ENCODE assay signal across 8 cellular contexts in the genomic region with DNA sequence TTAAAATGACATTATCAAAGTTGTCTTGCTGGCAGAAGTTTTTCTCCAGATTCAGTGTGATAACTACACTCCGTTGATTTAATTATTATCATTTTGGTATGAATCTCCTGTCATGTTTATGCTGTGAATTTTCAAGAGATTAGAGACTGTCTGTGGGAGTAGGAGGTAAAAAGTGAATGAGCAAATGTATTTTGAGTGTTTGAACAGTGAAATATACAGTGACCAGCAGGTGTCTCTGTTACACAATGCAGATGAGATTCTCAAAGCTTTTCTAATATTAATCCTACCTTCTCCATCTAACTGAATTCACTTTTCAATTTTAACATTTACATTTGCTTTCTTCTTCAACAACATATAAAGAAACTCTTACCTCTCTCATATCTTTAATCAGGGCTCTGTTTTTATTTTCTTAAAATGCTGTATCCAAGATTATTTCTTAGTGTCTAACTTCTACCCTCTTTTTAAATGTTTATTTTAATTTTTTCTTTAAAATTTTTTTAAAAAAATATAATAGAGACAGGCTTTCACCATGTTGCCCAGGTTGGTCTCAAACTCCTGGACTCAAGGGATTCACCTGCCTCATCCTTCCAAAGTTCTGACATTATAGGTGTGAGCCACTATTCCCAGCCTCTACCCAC. TPM values are rescaled to one million over a fixed set of nuclear protein-coding genes. Genes with fewer than 3 reads are reported as not detected.
DNase-seq lines count a peak whose midpoint lies in the region; ATAC-seq and TF ChIP-seq lines count a peak whose summit lies in the region.

No MANE protein-coding gene starts in this region.

- no peak for TF ChIP-seq POLR2A in ovary (IDR thresholded peaks at IDR 0.05)

- WGBS in ovary, 3 donors: 0 to 2% (median 2%) methylated on average over 1 of the region's 1 CpG

- H3K9me3 ChIP-seq in PC-3 (ENCODE audit: low read length) (0 out of 2 replicates have a peak, but pooled peaks cover 2% of the 10 kb centered on the region), ovary (no peaks in the 10 kb centered on the region)

- H3K79me2 ChIP-seq in PC-3 (ENCODE audit: low read length): no peaks in the 10 kb centered on the region

- H3K27me3 ChIP-seq in PC-3 (ENCODE audit: low read length) (no peaks in the 10 kb centered on the region), ovary (no peaks in the 10 kb centered on the region)

- peak; percentile 63 for ATAC-seq in HG02870 (IDR thresholded peaks at IDR 0.05; ENCODE audit: unreplicated experiment)
- ATAC-seq in PC-3: peak; percentile 80
- ATAC-seq in HG03439 (IDR thresholded peaks at IDR 0.05; ENCODE audit: unreplicated experiment): no peak

- no peaks in the 10 kb centered on the region for H4K20me1 ChIP-seq in PC-3 (ENCODE audit: low read length)

- H3K4me3 ChIP-seq in PC-3 (ENCODE audit: low read length) (no peak overlapping the region), epithelial cell of proximal tubule (ENCODE audit: low read depth, low read length) (no peak overlapping the region), ovary (no peak overlapping the region)

- BruUV-seq in PC-3 (replicated peaks; lab: Mats Ljungman, UMichigan): no TSS peak

- no peak for TF ChIP-seq EP300 in ovary (IDR thresholded peaks at IDR 0.05)

- peak; percentile 19 for DNase-seq in NCI-H2171 treated with DMSO at 0.1 percent for 48 hours (lab: John Stamatoyannopoulos, UW)
- no peak for DNase-seq in NCI-H2171 (lab: John Stamatoyannopoulos, UW)
- peak; percentile 65 for DNase-seq in PC-3
- no peak for DNase-seq in epithelial cell of proximal tubule (ENCODE audit: low read depth)
- DNase-seq in ovary: no peak
- no peak for DNase-seq in activated naive CD4-positive, alpha-beta T cell (lab: John Stamatoyannopoulos, UW)

- no peak overlapping the region for H3K4me2 ChIP-seq in PC-3 (ENCODE audit: low read length)

- H3K4me1 ChIP-seq in PC-3 (ENCODE audit: insufficient read depth, low read length): no peaks in the 10 kb centered on the region
- no peaks in the 10 kb centered on the region for H3K4me1 ChIP-seq in ovary (ENCODE audit: insufficient read depth)

- no peaks in the 10 kb centered on the region for H3K9me2 ChIP-seq in PC-3 (replicated peaks; ENCODE audit: low read length)

- intact Hi-C loops in PC-3 (cut with micrococcal nuclease) (loop anchor here (2.0 to 10.0 kb wide), 4 partner anchors 371 to 1189 kb away; no protein-coding TSS in a partner anchor), ovary (cut with DNase I) (loop anchor here in 2 of 4 donors (10.0 kb wide), 1 partner anchor 1081 kb away; no protein-coding TSS in a partner anchor)

- H3K27ac ChIP-seq in PC-3 (ENCODE audit: low read length): no peak overlapping the region
- no peak overlapping the region for H3K27ac ChIP-seq in ovary

- no peaks in the 10 kb centered on the region for H3F3A ChIP-seq in PC-3 (ENCODE audit: low read length, unreplicated experiment)

- H2AFZ ChIP-seq in PC-3 (ENCODE audit: low read length): no peak overlapping the region

- H3K36me3 ChIP-seq in PC-3 (ENCODE audit: low read depth, low read length) (no peaks in the 10 kb centered on the region), ovary (no peaks in the 10 kb centered on the region)

- H3K9ac ChIP-seq in PC-3 (ENCODE audit: low read length): no peak overlapping the region

- CTCF ChIA-PET in PC-3 (lab: Charles Lee): interaction anchor here (0.6 to 1.0 kb wide), 2 partner anchors 334 to 1149 kb away, joined by 4 to 7 read pairs; no protein-coding TSS in a partner anchor

- peak; percentile 86 for TF ChIP-seq CTCF in PC-3 (conservative IDR thresholded peaks at IDR 0.05; ENCODE audit: low read depth, low read length)
- TF ChIP-seq CTCF in epithelial cell of proximal tubule (conservative IDR thresholded peaks at IDR 0.05; ENCODE audit: low read depth, low read length): peak; percentile 61
- peak; percentile 22 to 29 (median 22) for TF ChIP-seq CTCF in ovary (IDR thresholded peaks at IDR 0.05)

- POLR2A ChIA-PET in PC-3 (lab: Charles Lee; ENCODE audit: unreplicated experiment): no interaction called here

RNA-seq across cellular contexts. Expression of a gene that starts 20.9 kb away (rescaled TPM):
- 18.1 and 25.1 TPM in 2 replicates for total RNA-seq in PC-3 (2014; rRNA removed)
- 19.5 and 33.6 TPM in 2 replicates for total RNA-seq in epithelial cell of proximal tubule
- 10 to 100 TPM; 17.3 to 39.1 (median 27.7) TPM for total RNA-seq in ovary
- polyA plus RNA-seq in ovary: 10 to 100 TPM; 12.9 to 14.3 TPM

Comparison
In these comparisons a context has a peak if more than half of its experiments do, and no peak if none do; other contexts are left out.
1. DNase-seq: peak in NCI-H2171 treated with DMSO at 0.1 percent for 48 hours (single experiment) and PC-3 (single experiment); none in NCI-H2171 (single experiment), epithelial cell of proximal tubule (single experiment), ovary (0 of 5) and activated naive CD4-positive, alpha-beta T cell (0 of 4).
2. CTCF ChIP-seq: peak in every context shown above with its lines; median percentile 86 in PC-3; 61 in epithelial cell of proximal tubule; 22 in ovary.